In the genomic region with DNA sequence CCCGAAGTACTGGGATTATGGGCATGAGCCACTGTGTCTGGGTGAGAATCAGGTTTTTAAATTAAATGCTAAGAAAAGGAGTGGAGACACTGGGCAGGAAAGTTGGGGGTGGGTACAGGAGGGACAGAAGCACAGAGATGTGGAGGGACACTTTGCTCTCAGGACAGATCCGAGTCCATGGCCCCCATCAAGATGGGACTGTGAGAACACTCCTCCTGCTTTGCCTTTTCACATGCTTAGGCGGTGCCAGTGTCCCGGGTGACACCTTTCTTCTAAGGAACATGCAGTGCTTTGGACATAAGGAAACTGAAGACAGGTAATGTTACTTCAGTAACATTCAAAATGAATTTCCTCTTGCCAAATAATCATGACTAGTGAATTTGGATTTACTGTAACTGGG, we compare ENCODE assay signal across 23 cellular contexts. TPM values are rescaled to one million over a fixed set of nuclear protein-coding genes. Genes with fewer than 3 reads are reported as not detected.
A peak's percentile ranks its signal among the peaks of the same experiment; 100 is the strongest.
DNase-seq lines count a peak whose midpoint lies in the region; ATAC-seq and TF ChIP-seq lines count a peak whose summit lies in the region.
"Had no signal": no experiment of that assay in that cellular context is flagged by ENCODE, and none has a peak within 500 bp of the region (broad histone marks: within the 10 kb centered on the region; RNA-seq: fewer than 3 reads in every experiment).

No MANE protein-coding gene starts in this region.

- H3K36me3 Mint-ChIP-seq in CD8-positive, alpha-beta T cell = peaks cover 37% of the 10 kb centered on the region

- H3K27ac Mint-ChIP-seq in CD8-positive, alpha-beta T cell = no peak overlapping the region
- H3K27ac Mint-ChIP-seq: activated CD4-positive, alpha-beta T cell treated with anti-CD3 and anti-CD28 coated beads, Interleukin-2, amount 10 ng/mL, durations not matched to agents 24 days and 14 days; activated T-helper 2 cell treated with anti-CD3 and anti-CD28 coated beads, Interferon-gamma antibody, Interleukin-2, Interleukin-4, amounts not matched to agents 10 μg/mL and 5 μg/mL and 100 μg/mL, durations not matched to agents 14 hours and 24 hours and 36 hours; H9; natural killer cell had no signal

- no peak overlapping the region for H3K4me3 ChIP-seq in mucosa of descending colon
- H3K4me3 ChIP-seq in transverse colon = no peak overlapping the region
- no peak overlapping the region for H3K4me3 ChIP-seq in CD8-positive, alpha-beta T cell (ENCODE audit: low read depth, low read length)
- H3K4me3 ChIP-seq: pancreas, upper lobe of right lung had no signal

- no peak for TF ChIP-seq CTCF in foreskin keratinocyte (conservative IDR thresholded peaks at IDR 0.05)
- TF ChIP-seq CTCF in mucosa of descending colon (IDR thresholded peaks at IDR 0.05) = no peak
- TF ChIP-seq CTCF in transverse colon (IDR thresholded peaks at IDR 0.05) = no peak
- no peak for TF ChIP-seq CTCF in CD8-positive, alpha-beta T cell (IDR thresholded peaks at IDR 0.05)

- in situ Hi-C loops in transverse colon (cut with MboI; ENCODE audit: low pct_ligation_motif_present in 1 of 4, low pct_unique_long_range_greater_than_20kb in 1 of 4, low sequenced_read_pairs in 3 of 4) = no loop called here

- H3K27me3 ChIP-seq in foreskin keratinocyte (no peaks in the 10 kb centered on the region), transverse colon (no peaks in the 10 kb centered on the region)
- no peaks in the 10 kb centered on the region for H3K27me3 ChIP-seq in CD8-positive, alpha-beta T cell (ENCODE audit: insufficient read depth, low read length)
- H3K27me3 ChIP-seq: pancreas, upper lobe of right lung had no signal

- H3K4me1 Mint-ChIP-seq in CD8-positive, alpha-beta T cell (ENCODE audit: low read depth) = peaks cover 31% of the 10 kb centered on the region

- no peak for TF ChIP-seq POLR2A in transverse colon (IDR thresholded peaks at IDR 0.05)

- H3K27me3 Mint-ChIP-seq in CD8-positive, alpha-beta T cell (ENCODE audit: low read depth) = no peaks in the 10 kb centered on the region
- H3K27me3 Mint-ChIP-seq: activated CD4-positive, alpha-beta T cell treated with anti-CD3 and anti-CD28 coated beads, Interleukin-2, amount 10 ng/mL, durations not matched to agents 24 days and 14 days had no signal

- TF ChIP-seq EP300 in transverse colon (IDR thresholded peaks at IDR 0.05; ENCODE audit: low read depth) = no peak

- H3K9me3 Mint-ChIP-seq in CD8-positive, alpha-beta T cell = no peaks in the 10 kb centered on the region
- H3K9me3 Mint-ChIP-seq: activated CD4-positive, alpha-beta T cell treated with anti-CD3 and anti-CD28 coated beads, Interleukin-2, amount 10 ng/mL, durations not matched to agents 24 days and 14 days; activated T-helper 2 cell treated with anti-CD3 and anti-CD28 coated beads, Interferon-gamma antibody, Interleukin-2, Interleukin-4, amounts not matched to agents 10 μg/mL and 5 μg/mL and 100 μg/mL, durations not matched to agents 14 hours and 24 hours and 36 hours; H9; natural killer cell had no signal

- H3K4me1 ChIP-seq in foreskin keratinocyte (peaks cover 6% of the 10 kb centered on the region), mucosa of descending colon (ENCODE audit: low read depth) (peaks cover 12% of the 10 kb centered on the region), transverse colon (peaks cover 6 to 34% (median 13%) of the 10 kb centered on the region in 4 donors)
- H3K4me1 ChIP-seq in CD8-positive, alpha-beta T cell (ENCODE audit: insufficient read depth, low read length) = peaks cover 30% of the 10 kb centered on the region

- peak; percentile 27 for DNase-seq in activated effector memory CD4-positive, alpha-beta T cell treated with anti-CD3 and anti-CD28 coated beads, Interleukin-2, amount 50 U/mL, for 16 hours
- DNase-seq in activated effector memory CD4-positive, alpha-beta T cell treated with Interleukin-2 at 50 U/mL for 16 hours = no peak
- no peak for DNase-seq in foreskin keratinocyte
- DNase-seq in mucosa of descending colon = no peak
- no peak for DNase-seq in transverse colon
- no peak for DNase-seq in NCI-H2196 (lab: John Stamatoyannopoulos, UW; ENCODE audit: unreplicated experiment)
- no peak for DNase-seq in CD8-positive, alpha-beta T cell
- no peak for DNase-seq in AML-193 (lab: John Stamatoyannopoulos, UW)
- DNase-seq: 8988T; activated CD4-positive, alpha-beta T cell treated with anti-CD3 and anti-CD28 coated beads, Interleukin-2, amount 10 ng/mL, durations not matched to agents 24 days and 14 days; H9; Kasumi-1; natural killer cell; NCI-H1092; NCI-H2107; NCI-H524 treated with DMSO at 0.1 percent for 48 hours; SHP77; stimulated activated CD4-positive, alpha-beta T cell treated with anti-CD3 and anti-CD28 coated beads, Interleukin-2, amount 100 ng/mL, for 24 hours; stimulated activated naive CD8-positive, alpha-beta T cell treated with anti-CD3 and anti-CD28 coated beads, Interleukin-15, Interleukin-2, amounts not matched to agents 100 U/mL and 50 U/mL, for 24 hours; T-helper 1 cell; upper lobe of right lung had no signal

- H3K9me3 ChIP-seq in mucosa of descending colon (no peaks in the 10 kb centered on the region), transverse colon (no peaks in the 10 kb centered on the region)
- H3K9me3 ChIP-seq in CD8-positive, alpha-beta T cell (ENCODE audit: low read length) = no peaks in the 10 kb centered on the region
- H3K9me3 ChIP-seq: pancreas, upper lobe of right lung had no signal

- no peaks in the 10 kb centered on the region for H3K36me3 ChIP-seq in mucosa of descending colon (ENCODE audit: low read depth)
- H3K36me3 ChIP-seq in transverse colon = no peaks in the 10 kb centered on the region
- peaks cover 14% of the 10 kb centered on the region for H3K36me3 ChIP-seq in CD8-positive, alpha-beta T cell (ENCODE audit: insufficient read depth, low read length)
- H3K36me3 ChIP-seq: pancreas had no signal

- H3K4me3 Mint-ChIP-seq in CD8-positive, alpha-beta T cell = no peak overlapping the region
- H3K4me3 Mint-ChIP-seq: activated CD4-positive, alpha-beta T cell treated with anti-CD3 and anti-CD28 coated beads, Interleukin-2, amount 10 ng/mL, durations not matched to agents 24 days and 14 days; H9; natural killer cell had no signal

- ATAC-seq in foreskin keratinocyte (no peak), mucosa of descending colon (peak; percentile 58)
- ATAC-seq in CD8-positive, alpha-beta T cell = no peak
- ATAC-seq: natural killer cell; stimulated activated naive CD8-positive, alpha-beta T cell treated with anti-CD3 and anti-CD28 coated beads, Interleukin-15, Interleukin-2, amounts not matched to agents 100 U/mL and 50 U/mL, for 24 hours; upper lobe of right lung had no signal

- intact Hi-C loops in mucosa of descending colon (cut with DNase I, micrococcal nuclease) (no loop called here), transverse colon (cut with DNase I; ENCODE audit: low total_unique reads) (loop anchor here (2.0 kb wide), 1 partner anchor 77 kb away; no protein-coding TSS in a partner anchor)
- intact Hi-C loops in CD8-positive, alpha-beta T cell (cut with DNase I, micrococcal nuclease) = loop anchor here in 1 of 2 experiments (5.0 kb wide), 1 partner anchor 59 kb away; no protein-coding TSS in a partner anchor

- 91% methylated on average over 4 of the region's 4 CpGs; no CpG with 5 or more reads in 1 of the 2 donors for WGBS in transverse colon (ENCODE audit: low coverage in 1 of 2), 2 donors

- H3K27ac ChIP-seq in foreskin keratinocyte (peak overlapping the region; percentile 54), transverse colon (peak overlapping the region; percentile 34 to 60 (median 53))
- no peak overlapping the region for H3K27ac ChIP-seq in CD8-positive, alpha-beta T cell (ENCODE audit: low read depth, low read length)
- H3K27ac ChIP-seq: upper lobe of right lung had no signal

- CTCF ChIA-PET in CD8-positive, alpha-beta T cell (lab: Charles Lee) = interaction anchor here (1.0 to 1.2 kb wide), 2 partner anchors 16 to 229 kb away, joined by 3 read pairs; no protein-coding TSS in a partner anchor

- POLR2A ChIA-PET in CD8-positive, alpha-beta T cell (lab: Charles Lee) = no interaction called here

RNA-seq across cellular contexts. Expression of a gene that starts 16.7 kb away (rescaled TPM):
- total RNA-seq in foreskin keratinocyte (4.8 and 6.0 TPM in 2 replicates), mucosa of descending colon (1 to 10 TPM; 4.8 to 5.9 (median 5.7) TPM), transverse colon (10 to 100 TPM in 1 of 4 donors, 1 to 10 TPM in 3; 4.9 to 12.5 (median 6.6) TPM)
- polyA plus RNA-seq in foreskin keratinocyte = 4.1 and 4.7 TPM in 2 replicates
- 10 to 100 TPM; 10.1 to 11.2 TPM for total RNA-seq in CD8-positive, alpha-beta T cell

RNA-seq across cellular contexts. Expression of a gene that starts 32.8 kb away (rescaled TPM):
- total RNA-seq in foreskin keratinocyte = 9.4 and 10.4 TPM in 2 replicates
- 8.0 and 8.9 TPM in 2 replicates for polyA plus RNA-seq in foreskin keratinocyte
- 10 to 100 TPM in 1 of 3 donors, 1 to 10 TPM in 2; 8.1 to 12.1 (median 8.4) TPM for total RNA-seq in mucosa of descending colon
- 10 to 100 TPM in 1 of 4 donors, 1 to 10 TPM in 3; 2.6 to 19.7 (median 6.0) TPM for total RNA-seq in transverse colon
- 10 to 100 TPM; 10.7 to 11.5 TPM for total RNA-seq in CD8-positive, alpha-beta T cell
